Comparison of ENCODE assay signal across 20 cellular contexts in genomic region chr3:173893835-173894234, GRCh38.
"Had no signal": no experiment of that assay in that cellular context is flagged by ENCODE, and none has a peak within 500 bp of the region (broad histone marks: within the 10 kb centered on the region; RNA-seq: fewer than 3 reads in every experiment).

No MANE protein-coding gene starts in this region.

- DNase-seq: cortex of kidney; dorsolateral prefrontal cortex; effector CD8-positive, alpha-beta T cell; heart left ventricle; hippocampal formation; kidney glomerular epithelial cell; mucosa of descending colon; natural killer cell; posterior cingulate gyrus; spleen; stimulated activated CD4-positive, alpha-beta T cell treated with anti-CD3 and anti-CD28 coated beads, Interleukin-15, amount 100 ng/mL, for 24 hours; stimulated activated CD4-positive, alpha-beta T cell treated with anti-CD3 and anti-CD28 coated beads, Interleukin-1b, Interleukin-23, amount 100 ng/mL, for 48 hours; stimulated activated CD4-positive, alpha-beta T cell treated with anti-CD3 and anti-CD28 coated beads, Interleukin-4, amount 100 ng/mL, for 24 hours; stimulated activated naive B cell treated with anti-CD40 and anti-IgM and Interleukin-4, amounts not matched to agents 10 μg/mL and 1 μg/mL and 100 μg/mL, for 72 hours; stomach; substantia nigra; transverse colon had no signal

- H3K36me3 Mint-ChIP-seq: natural killer cell; stimulated activated naive B cell treated with anti-CD40 and anti-IgM and Interleukin-4, amounts not matched to agents 10 μg/mL and 1 μg/mL and 100 μg/mL, for 72 hours had no signal

- H3K36me3 ChIP-seq: heart left ventricle, spleen, stomach, thoracic aorta, transverse colon had no signal

- H3K4me3 ChIP-seq: dorsolateral prefrontal cortex, heart left ventricle, mucosa of descending colon, spleen, stomach, thoracic aorta, transverse colon had no signal

- H3K9me3 ChIP-seq: heart left ventricle, mucosa of descending colon, spleen, stomach, thoracic aorta, transverse colon had no signal

- H3K9me3 Mint-ChIP-seq: neural crest cell had no signal

- H3K4me1 Mint-ChIP-seq: natural killer cell; stimulated activated naive B cell treated with anti-CD40 and anti-IgM and Interleukin-4, amounts not matched to agents 10 μg/mL and 1 μg/mL and 100 μg/mL, for 72 hours had no signal

- H3K27ac Mint-ChIP-seq: natural killer cell; stimulated activated naive B cell treated with anti-CD40 and anti-IgM and Interleukin-4, amounts not matched to agents 10 μg/mL and 1 μg/mL and 100 μg/mL, for 72 hours had no signal

- H3K4me1 ChIP-seq: heart left ventricle, spleen, stomach, transverse colon had no signal

- H3K27me3 Mint-ChIP-seq: stimulated activated naive B cell treated with anti-CD40 and anti-IgM and Interleukin-4, amounts not matched to agents 10 μg/mL and 1 μg/mL and 100 μg/mL, for 72 hours had no signal

- FAIRE-seq: frontal cortex had no signal

- H3K4me3 Mint-ChIP-seq: natural killer cell; neural crest cell; stimulated activated naive B cell treated with anti-CD40 and anti-IgM and Interleukin-4, amounts not matched to agents 10 μg/mL and 1 μg/mL and 100 μg/mL, for 72 hours had no signal

- H3K27ac ChIP-seq: dorsolateral prefrontal cortex, heart left ventricle, spleen, stomach, thoracic aorta, transverse colon had no signal
